ENCODE assay signal across 17 cellular contexts in the genomic region with DNA sequence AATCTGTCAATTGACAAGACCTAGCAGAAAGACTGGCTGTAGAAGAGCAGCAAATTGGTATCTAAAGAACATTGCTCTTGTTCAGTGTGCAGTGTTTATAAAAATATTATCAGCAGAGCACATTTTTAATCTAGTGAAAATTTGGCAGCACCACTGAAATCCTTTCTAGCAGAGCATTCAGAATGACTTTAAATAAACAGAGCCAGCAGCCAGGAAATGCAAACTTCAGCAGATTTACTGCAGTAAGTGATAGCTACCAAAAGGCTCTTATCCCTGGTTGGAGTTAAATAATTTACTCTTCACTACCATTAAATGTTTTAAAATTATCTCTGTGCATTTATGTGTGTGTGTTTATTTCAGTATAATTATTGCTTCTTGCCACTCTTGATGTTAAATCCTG.
DNase-seq lines count a peak whose midpoint lies in the region; ATAC-seq, FAIRE-seq and TF ChIP-seq lines count a peak whose summit lies in the region.
"Had no signal": no experiment of that assay in that cellular context is flagged by ENCODE, and none has a peak within 500 bp of the region (broad histone marks: within the 10 kb centered on the region; RNA-seq: fewer than 3 reads in every experiment).

No MANE protein-coding gene starts in this region.

- H3K4me2 ChIP-seq in A549: no peak overlapping the region

- no peak for TF ChIP-seq EP300 in A549 (IDR thresholded peaks at IDR 0.05)

- H3K4me1 ChIP-seq in A549: no peaks in the 10 kb centered on the region

- DNase-seq in A549 (ENCODE audit: low read depth in 1 of 2, low spot score in 1 of 2): no peak
- peak in 2 of 3 experiments; percentile 9 to 65 for DNase-seq in NCI-H1417 (lab: John Stamatoyannopoulos, UW)
- peak; percentile 80 for DNase-seq in choroid plexus epithelial cell (ENCODE audit: low read depth)
- DNase-seq in stimulated activated CD4-positive, alpha-beta T cell treated with anti-CD3 and anti-CD28 coated beads, Interleukin-4, amount 100 ng/mL, for 4 hours: no peak
- no peak for DNase-seq in NCI-H146 (lab: John Stamatoyannopoulos, UW)
- no peak for DNase-seq in NAMALWA (ENCODE audit: low spot score)
- DNase-seq: activated CD8-positive, alpha-beta T cell treated with anti-CD3 and anti-CD28 coated beads for 36 hours; activated gamma-delta T cell; DMS53; KG1; NCI-H446; stimulated activated CD4-positive, alpha-beta T cell treated with anti-CD3 and anti-CD28 coated beads, Interleukin-4, amount 100 ng/mL, for 1 hour; stimulated activated naive CD4-positive, alpha-beta T cell had no signal

- TF ChIP-seq CTCF in A549 (IDR thresholded peaks at IDR 0.05): no peak
- no peak for TF ChIP-seq CTCF in choroid plexus epithelial cell (conservative IDR thresholded peaks at IDR 0.05; ENCODE audit: low read depth, low read length)

- POLR2A ChIA-PET in A549 (lab: Yijun Ruan, JAX): no interaction called here

- no peak for TF ChIP-seq POLR2A in A549 (IDR thresholded peaks at IDR 0.05; ENCODE audit: low read length)

- no peak overlapping the region for H3K27ac ChIP-seq in A549
- H3K27ac ChIP-seq: cardiac muscle cell, epithelial cell of prostate had no signal

- FAIRE-seq in A549 (lab: Jason Lieb, UNC): no peak
- FAIRE-seq in islet of Langerhans (lab: Jason Lieb, UNC): peak; percentile 99

- CTCF ChIA-PET in A549 (lab: Yijun Ruan, JAX): no interaction called here

- TF ChIP-seq RAD21 in A549 (conservative IDR thresholded peaks at IDR 0.05 in 1 of 2, IDR thresholded peaks at IDR 0.05 in 1 of 2): no peak

- H3K4me3 ChIP-seq in A549 (no peak overlapping the region), choroid plexus epithelial cell (ENCODE audit: low read depth, low read length) (no peak overlapping the region)
- H3K4me3 ChIP-seq: cardiac muscle cell had no signal

- ATAC-seq in A549: no peak
- ATAC-seq in GM21381 (IDR thresholded peaks at IDR 0.05; ENCODE audit: unreplicated experiment): no peak
- ATAC-seq: activated CD8-positive, alpha-beta T cell treated with anti-CD3 and anti-CD28 coated beads for 36 hours had no signal

- no peaks in the 10 kb centered on the region for H3K9me3 ChIP-seq in A549

TF ChIP-seq in A549, 52 proteins besides CTCF, POLR2A, EP300 and RAD21:
- TF ChIP-seq GATA3 (IDR thresholded peaks at IDR 0.05; ENCODE audit: borderline replicate concordance): no peak
- peak; percentile 39 for TF ChIP-seq MAFK (IDR thresholded peaks at IDR 0.05; ENCODE audit: partially characterized antibody)

Comparison
In these comparisons a context has a peak if more than half of its experiments do, and no peak if none do; other contexts are left out.
1. DNase-seq: peak in NCI-H1417 (2 of 3) and choroid plexus epithelial cell (single experiment); none in A549 (0 of 2), stimulated activated CD4-positive, alpha-beta T cell treated with anti-CD3 and anti-CD28 coated beads, Interleukin-4, amount 100 ng/mL, for 4 hours (0 of 2), NCI-H146 (single experiment) and NAMALWA (single experiment).